31 cellular contexts compared by ENCODE assay signal in the genomic region with DNA sequence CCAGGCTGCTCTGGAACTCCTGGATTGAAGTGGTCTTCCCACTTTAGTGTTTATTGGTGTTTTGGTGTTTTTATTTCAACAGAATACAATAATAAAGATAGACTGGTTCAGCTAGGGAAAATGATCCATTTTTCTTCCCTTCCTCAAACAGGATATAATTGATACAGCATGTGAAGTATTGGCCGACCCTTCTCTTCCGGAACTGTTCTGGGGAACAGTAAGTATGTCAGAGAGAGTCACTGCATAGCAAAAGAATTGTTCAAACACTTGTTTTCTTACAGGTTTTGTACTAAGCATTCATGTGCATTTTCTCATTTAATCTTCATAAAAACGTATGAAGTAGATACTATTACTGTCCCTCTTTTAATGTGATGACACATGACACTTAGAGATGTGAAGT. TPM values are rescaled to one million over a fixed set of nuclear protein-coding genes. Genes with fewer than 3 reads are reported as not detected.
"Had no signal": no experiment of that assay in that cellular context is flagged by ENCODE, and none has a peak within 500 bp of the region (broad histone marks: within the 10 kb centered on the region; RNA-seq: fewer than 3 reads in every experiment).

No MANE protein-coding gene starts in this region.

- DNase-seq: activated B cell treated with CpG ODN at 0.5 μM for 24 hours; activated CD4-positive, alpha-beta memory T cell treated with anti-CD3 and anti-CD28 coated beads for 36 hours; activated CD4-positive, alpha-beta T cell treated with anti-CD3 and anti-CD28 coated beads for 4 hours; activated CD4-positive, alpha-beta T cell treated with anti-CD3 and anti-CD28 coated beads, Interleukin-2, amount 10 ng/mL, durations not matched to agents 24 days and 14 days; activated CD4-positive, alpha-beta T cell treated with anti-CD3 and anti-CD28 coated beads, Interleukin-2, amount 50 U/mL, for 1 hour; activated CD4-positive, alpha-beta T cell treated with anti-CD3 and anti-CD28 coated beads, Interleukin-2, amount 50 U/mL, for 4 hours; activated CD4-positive, CD25-positive, alpha-beta regulatory T cell treated with anti-CD3 and anti-CD28 coated beads, Interleukin-2, amount 50 U/mL, for 72 hours; activated CD8-positive, alpha-beta memory T cell treated with anti-CD3 and anti-CD28 coated beads, Interleukin-2, amount 50 U/mL, for 4 hours; activated CD8-positive, alpha-beta T cell treated with anti-CD3 and anti-CD28 coated beads for 36 hours; activated effector memory CD4-positive, alpha-beta T cell treated with anti-CD3 and anti-CD28 coated beads, Interleukin-2, amount 50 U/mL, for 16 hours; activated gamma-delta T cell treated with Interleukin-2 at 50 U/mL for 16 hours; activated naive CD4-positive, alpha-beta T cell; activated naive CD4-positive, alpha-beta T cell treated with anti-CD3 and anti-CD28 coated beads for 36 hours; activated naive CD4-positive, alpha-beta T cell treated with anti-CD3 and anti-CD28 coated beads, Interleukin-2, amount 50 U/mL, for 16 hours; activated naive CD8-positive, alpha-beta T cell treated with anti-CD3 and anti-CD28 coated beads for 36 hours; activated T-cell treated with anti-CD3 and anti-CD28 coated beads for 4 hours; activated T-cell treated with anti-CD3 and anti-CD28 coated beads, Interleukin-2, amount 50 U/mL, for 1 hour; activated T-cell treated with anti-CD3 and anti-CD28 coated beads, Interleukin-2, amount 50 U/mL, for 4 hours; activated T-cell treated with anti-CD3 and anti-CD28 coated beads, Interleukin-2, amount 50 U/mL, for 72 hours; adrenal gland; amniotic stem cell; body of pancreas; brain microvascular endothelial cell; caudate nucleus; cerebellar nuclear complex; T-helper 1 cell; T-helper 2 cell; T-helper 9 cell had no signal

- H3K4me3 ChIP-seq: adrenal gland, body of pancreas, breast epithelium had no signal

- H3K27ac ChIP-seq: adrenal gland, body of pancreas, brain microvascular endothelial cell, breast epithelium, VCaP had no signal

- H3K27me3 ChIP-seq: adrenal gland, body of pancreas, brain microvascular endothelial cell, breast epithelium had no signal

- H3K9me3 ChIP-seq: adrenal gland, body of pancreas, breast epithelium had no signal

- H3K4me1 ChIP-seq: adrenal gland, body of pancreas, breast epithelium had no signal

RNA-seq across cellular contexts. Expression of gene PHYHD1, which starts 58.3 kb away (rescaled TPM):
- total RNA-seq: activated CD8-positive, alpha-beta memory T cell treated with anti-CD3 and anti-CD28 coated beads for 36 hours had no signal
